ENCODE assay signal across 8 cellular contexts in the genomic region with DNA sequence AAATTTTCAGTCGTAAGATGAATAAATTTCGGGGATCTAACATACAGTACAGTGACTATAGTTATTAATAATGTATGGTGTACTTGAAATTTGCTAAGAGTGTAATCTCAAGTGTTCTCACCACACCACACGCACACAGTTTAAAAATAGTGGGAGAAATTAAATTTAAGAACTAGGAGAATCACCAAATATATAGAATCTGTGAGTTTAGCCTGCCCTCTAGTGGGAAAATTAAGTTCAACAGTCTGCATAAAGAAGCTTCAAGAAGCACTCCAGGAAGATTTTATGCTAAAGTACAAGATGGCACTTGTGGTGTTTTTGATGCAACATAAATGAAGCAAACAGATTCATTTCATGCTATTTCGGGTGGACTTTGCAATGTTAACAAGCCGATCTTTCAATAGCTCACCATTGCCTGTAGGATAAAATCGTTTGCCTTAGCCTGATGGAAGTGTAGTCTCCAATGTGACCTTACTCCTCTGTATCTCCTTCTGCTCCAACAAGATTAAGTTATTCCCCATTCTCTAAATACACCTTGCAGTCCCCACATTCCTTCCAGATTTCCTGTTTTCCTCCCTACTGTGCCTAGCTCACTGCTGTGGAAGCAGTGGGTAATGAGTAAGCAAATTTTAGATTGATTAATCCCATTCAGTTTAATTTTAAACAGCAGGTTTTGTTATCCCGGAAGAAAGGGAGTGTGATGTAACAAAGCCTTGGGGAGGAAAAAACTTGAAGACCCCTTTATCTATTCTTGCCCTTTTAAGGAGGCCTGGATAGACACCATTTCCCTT. TPM values are rescaled to one million over a fixed set of nuclear protein-coding genes. Genes with fewer than 3 reads are reported as not detected.
A peak's percentile ranks its signal among the peaks of the same experiment; 100 is the strongest.
DNase-seq lines count a peak whose midpoint lies in the region; ATAC-seq lines count a peak whose summit lies in the region.

No MANE protein-coding gene starts in this region.

- peaks cover 0 to 11% (median 0%) of the 10 kb centered on the region in 7 donors for H3K9me3 Mint-ChIP-seq in naive B cell

- H3K36me3 Mint-ChIP-seq in naive B cell = peaks cover 6 to 8% of the 10 kb centered on the region in 2 donors

- ATAC-seq in naive B cell (ENCODE audit: low read depth in 2 of 2) = peak in 1 of 2 donors; percentile 6
- no peak for ATAC-seq in GM18873 (IDR thresholded peaks at IDR 0.05; ENCODE audit: low FRiP score, unreplicated experiment)

- peak overlapping the region in 5 of 8 donors; percentile 7 to 85 (median 20) for H3K4me3 Mint-ChIP-seq in naive B cell

- H3K4me1 Mint-ChIP-seq in naive B cell = peaks cover 54 to 76% (median 71%) of the 10 kb centered on the region in 3 donors

- peak overlapping the region in 5 of 6 donors; percentile 36 to 87 (median 69) for H3K27ac Mint-ChIP-seq in naive B cell

- DNase-seq in NCI-H510A treated with DMSO at 0.1 percent for 48 hours (lab: John Stamatoyannopoulos, UW) (peak; percentile 90), NCI-H510A (lab: John Stamatoyannopoulos, UW) (no peak), LoVo (ENCODE audit: low spot score) (peak; percentile 79), OCI-M1 (lab: John Stamatoyannopoulos, UW) (peak; percentile 92), dermis blood vessel endothelial cell (peak; percentile 84), naive B cell (peak; percentile 66), D341Med (ENCODE audit: low spot score) (no peak)

- H3K27me3 Mint-ChIP-seq in naive B cell = peaks cover 0 to 10% (median 6%) of the 10 kb centered on the region in 3 donors

RNA-seq across cellular contexts. Expression of gene PIK3C2B, which starts 8.7 kb away (rescaled TPM):
- 29.3 and 37.3 TPM in 2 replicates for total RNA-seq in dermis blood vessel endothelial cell
- polyA plus RNA-seq in naive B cell (ENCODE audit: low read depth in 6 of 6) = 10 to 100 TPM in 3 of 6 donors, 1 to 10 TPM in 2, not detected in 1; 8.5 to 16.9 (median 10.6) TPM

RNA-seq across cellular contexts. Expression of gene MDM4, which starts 12.9 kb away (rescaled TPM):
- 19.3 and 30.8 TPM in 2 replicates for total RNA-seq in dermis blood vessel endothelial cell
- polyA plus RNA-seq in naive B cell (ENCODE audit: low read depth in 6 of 6) = 10 to 100 TPM; 12.6 to 50.8 (median 28.2) TPM

Comparison
In these comparisons a context has a peak if more than half of its experiments do, and no peak if none do; other contexts are left out.
1. DNase-seq: peak in NCI-H510A treated with DMSO at 0.1 percent for 48 hours (single experiment), LoVo (single experiment), OCI-M1 (single experiment), dermis blood vessel endothelial cell (single experiment) and naive B cell (single experiment); none in NCI-H510A (single experiment) and D341Med (single experiment).